ENCODE assay signal across 8 cellular contexts in the genomic region with DNA sequence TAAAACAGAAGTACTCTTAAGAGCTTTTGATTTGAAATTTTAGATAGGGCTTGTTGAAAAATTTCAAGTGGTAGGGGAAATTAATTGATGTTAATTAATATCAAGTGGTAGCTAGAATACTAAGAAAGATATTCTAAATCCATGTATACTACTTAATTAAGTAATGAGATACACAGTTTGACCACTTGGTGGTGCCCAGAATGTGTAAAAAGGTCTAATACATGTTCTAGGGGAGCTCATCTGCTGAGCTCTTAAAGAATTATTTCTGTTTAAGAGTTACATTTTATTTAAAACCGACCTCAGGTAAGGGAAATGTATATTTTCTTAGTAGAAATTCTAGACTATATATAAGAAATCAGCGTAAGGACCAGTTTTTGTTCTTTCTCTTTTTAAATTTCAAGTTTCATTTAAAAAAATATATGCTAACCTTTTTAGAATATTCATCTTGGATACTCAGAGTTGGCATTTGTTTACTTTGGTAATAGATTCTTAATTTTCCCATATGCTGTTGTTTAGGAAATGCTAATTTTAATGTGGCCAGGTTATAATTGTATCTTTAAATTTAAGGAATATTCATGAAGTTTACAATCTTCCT.
DNase-seq lines count a peak whose midpoint lies in the region; ATAC-seq and TF ChIP-seq lines count a peak whose summit lies in the region.

No MANE protein-coding gene starts in this region.

- H3K9me2 ChIP-seq in GM23248 (ENCODE audit: insufficient read depth) = no peaks in the 10 kb centered on the region

- no peak for ATAC-seq in GM21367 (IDR thresholded peaks at IDR 0.05; ENCODE audit: unreplicated experiment)

- H3K79me2 ChIP-seq in GM23248 (ENCODE audit: insufficient read depth) = no peaks in the 10 kb centered on the region

- H3K9me3 ChIP-seq in GM23248 (ENCODE audit: low read depth) = no peaks in the 10 kb centered on the region
- no peaks in the 10 kb centered on the region for H3K9me3 ChIP-seq in ascending aorta

- H3K4me1 ChIP-seq in GM23248 (ENCODE audit: insufficient read depth) (no peaks in the 10 kb centered on the region), ascending aorta (no peaks in the 10 kb centered on the region)

- H3K9ac ChIP-seq in GM23248 = no peak overlapping the region

- no peak for TF ChIP-seq POLR2A in lower leg skin (IDR thresholded peaks at IDR 0.05)

- H3K4me2 ChIP-seq in GM23248 (ENCODE audit: unreplicated experiment) = no peak overlapping the region

- no peak overlapping the region for H3K4me3 ChIP-seq in GM23248
- no peak overlapping the region for H3K4me3 ChIP-seq in ascending aorta
- no peak overlapping the region for H3K4me3 ChIP-seq in kidney epithelial cell (ENCODE audit: low read depth, low read length)
- H3K4me3 ChIP-seq in lower leg skin (ENCODE audit: low read depth, poor library complexity, severe bottlenecking) = no peak overlapping the region

- no peaks in the 10 kb centered on the region for H3F3A ChIP-seq in GM23248 (ENCODE audit: insufficient read depth)

- H3K27me3 ChIP-seq in GM23248 (replicated peaks; ENCODE audit: insufficient read depth) = no peaks in the 10 kb centered on the region
- no peaks in the 10 kb centered on the region for H3K27me3 ChIP-seq in ascending aorta
- H3K27me3 ChIP-seq in kidney epithelial cell (ENCODE audit: control insufficient read depth, insufficient read depth, low read length) = no peaks in the 10 kb centered on the region

- H3K36me3 ChIP-seq in GM23248 (ENCODE audit: low read depth) (peaks cover 13% of the 10 kb centered on the region; the same call in 1 of the 2 replicates), ascending aorta (peaks cover 14 to 26% of the 10 kb centered on the region in 2 donors), kidney epithelial cell (ENCODE audit: control insufficient read depth, insufficient read depth, low read length) (no peaks in the 10 kb centered on the region)

- intact Hi-C loops in ascending aorta (cut with DNase I) = loop anchor here (10.0 kb wide), 1 partner anchor 167 kb away; no protein-coding TSS in a partner anchor
- intact Hi-C loops in lower leg skin (cut with DNase I; ENCODE audit: low total_unique reads) = no loop called here

- H4K20me1 ChIP-seq in GM23248 (ENCODE audit: insufficient read depth) = no peaks in the 10 kb centered on the region

- TF ChIP-seq CTCF in ascending aorta (IDR thresholded peaks at IDR 0.05) (peak in 2 of 3 experiments; percentile 5 to 34), kidney epithelial cell (IDR thresholded peaks at IDR 0.05; ENCODE audit: insufficient read depth, low read length, poor library complexity, severe bottlenecking) (peak; percentile 45), lower leg skin (IDR thresholded peaks at IDR 0.05) (no peak)

- 45 to 51% methylated on average over 2 of the region's 2 CpGs for WGBS in GM23248 (ENCODE audit: low coverage in 1 of 2, low lambda C conversion rate in 2 of 2, missing lambda C conversion rate in 2 of 2), 2 experiments
- 52 to 59% methylated on average over 2 of the region's 2 CpGs for WGBS in lower leg skin, 2 donors

- H2AFZ ChIP-seq in GM23248 = no peak overlapping the region

- DNase-seq in stimulated activated CD4-positive, alpha-beta T cell treated with anti-CD3 and anti-CD28 coated beads, Interleukin-15, amount 100 ng/mL, for 24 hours = peak; percentile 23
- DNase-seq in stimulated activated CD4-positive, alpha-beta T cell treated with anti-CD3 and anti-CD28 coated beads, Interleukin-4, amount 100 ng/mL, for 1 hour = no peak
- DNase-seq in GM23248 = peak; percentile 68
- DNase-seq in NCI-H2029 (lab: John Stamatoyannopoulos, UW) = peak; percentile 9
- no peak for DNase-seq in ascending aorta (ENCODE audit: low spot score in 2 of 2)
- peak; percentile 21 for DNase-seq in kidney epithelial cell (ENCODE audit: low read depth)
- no peak for DNase-seq in lower leg skin (ENCODE audit: low spot score in 2 of 2)

- in situ Hi-C loops in GM23248 (cut with MboI) = no loop called here

- H3K27ac ChIP-seq in GM23248 = no peak overlapping the region
- H3K27ac ChIP-seq in ascending aorta = no peak overlapping the region

Comparison
In these comparisons a context has a peak if more than half of its experiments do, and no peak if none do; other contexts are left out.
1. DNase-seq: peak in stimulated activated CD4-positive, alpha-beta T cell treated with anti-CD3 and anti-CD28 coated beads, Interleukin-15, amount 100 ng/mL, for 24 hours (single experiment), GM23248 (single experiment), NCI-H2029 (single experiment) and kidney epithelial cell (single experiment); none in stimulated activated CD4-positive, alpha-beta T cell treated with anti-CD3 and anti-CD28 coated beads, Interleukin-4, amount 100 ng/mL, for 1 hour (single experiment), ascending aorta (0 of 2) and lower leg skin (0 of 2).
2. CTCF ChIP-seq: peak in ascending aorta (2 of 3) and kidney epithelial cell (single experiment); none in lower leg skin (0 of 3).